27 cellular contexts compared by ENCODE assay signal in genomic region chr6:170456886-170457698, GRCh38.
DNase-seq lines count a peak whose midpoint lies in the region; ATAC-seq, FAIRE-seq and TF ChIP-seq lines count a peak whose summit lies in the region.
"Had no signal": no experiment of that assay in that cellular context is flagged by ENCODE, and none has a peak within 500 bp of the region (broad histone marks: within the 10 kb centered on the region; RNA-seq: fewer than 3 reads in every experiment).

No MANE protein-coding gene starts in this region.

- DNase-seq in HepG2 (ENCODE audit: low spot score) (no peak), right lobe of liver (no peak), cerebellar cortex (ENCODE audit: low spot score) (peak; percentile 57), right cardiac atrium (peak in 1 of 3 donors; percentile 75), SIG-M5 (lab: John Stamatoyannopoulos, UW) (no peak), AG08396 (ENCODE audit: low spot score) (no peak)
- DNase-seq: ACHN; activated CD4-positive, alpha-beta T cell treated with anti-CD3 and anti-CD28 coated beads for 36 hours; activated T-cell treated with anti-CD3 and anti-CD28 coated beads, Interleukin-2, amount 50 U/mL, for 48 hours; adrenal gland; DMS153; effector memory CD4-positive, alpha-beta T cell; erythroblast; H9; heart right ventricle; NCI-H1092 treated with DMSO at 0.1 percent for 48 hours; NCI-H1930; NCI-H2227 treated with DMSO at 0.1 percent for 48 hours; NCI-H82; psoas muscle; stomach; T-helper 2 cell; tibial artery had no signal

- H2AFZ ChIP-seq in HepG2 (ENCODE audit: low read length), result no peak overlapping the region

- CTCF ChIA-PET in HepG2 (lab: Yijun Ruan, JAX; ENCODE audit: low intra/inter-chr PET ratio, low total read pairs), result no interaction called here

- no peak overlapping the region for H3K27ac ChIP-seq in HepG2 (ENCODE audit: extremely low read length, insufficient read depth, low read length)
- H3K27ac ChIP-seq in right lobe of liver, result no peak overlapping the region
- H3K27ac ChIP-seq in right cardiac atrium (ENCODE audit: low read length), result no peak overlapping the region
- H3K27ac ChIP-seq: adrenal gland, coronary artery, heart right ventricle, psoas muscle, skin epidermis, stomach, tibial artery had no signal

- H3K4me1 ChIP-seq in HepG2 (ENCODE audit: insufficient read depth, low read length) (no peaks in the 10 kb centered on the region), right lobe of liver (no peaks in the 10 kb centered on the region), right cardiac atrium (ENCODE audit: control insufficient read depth, insufficient read depth, low read length) (peaks cover 2% of the 10 kb centered on the region)
- H3K4me1 ChIP-seq: adrenal gland, psoas muscle, tibial artery had no signal

- in situ Hi-C loops in HepG2 (cut with HindIII; ENCODE audit: extremely low pct_ligation_motif_present, low pct_unique_long_range_greater_than_20kb), result no loop called here

- no peak for TF ChIP-seq RAD21 in HepG2 (CRISPR knock-in tag; IDR thresholded peaks at IDR 0.05)

- BruUV-seq in HepG2 (replicated peaks; lab: Mats Ljungman, UMichigan), result no TSS peak

- H3K27me3 ChIP-seq in HepG2 (ENCODE audit: control insufficient read depth in 1 of 2, insufficient read depth in 2 of 2, low read length in 2 of 2) (peaks cover 11 to 51% of the 10 kb centered on the region in 2 experiments), right lobe of liver (no peaks in the 10 kb centered on the region), right cardiac atrium (ENCODE audit: control insufficient read depth, insufficient read depth) (no peaks in the 10 kb centered on the region)
- H3K27me3 ChIP-seq: adrenal gland, heart right ventricle had no signal

- ATAC-seq in HepG2 (0 out of 3 replicates have a peak, but pooled peaks have one; percentile 12), right lobe of liver (no peak), right cardiac atrium (peak; percentile 33 to 73), HG03139 (IDR thresholded peaks at IDR 0.05; ENCODE audit: unreplicated experiment) (no peak)
- ATAC-seq: activated CD4-positive, alpha-beta T cell treated with anti-CD3 and anti-CD28 coated beads for 36 hours; psoas muscle; SK-N-SH treated with all-trans-retinoic acid at 6 μM for 48 hours had no signal

- TF ChIP-seq POLR2A in HepG2 (IDR thresholded peaks at IDR 0.05; ENCODE audit: insufficient read depth in 1 of 2, low read depth in 2 of 2, low read length in 2 of 2) (no peak), right lobe of liver (IDR thresholded peaks at IDR 0.05) (no peak)

- no peaks in the 10 kb centered on the region for H3K36me3 ChIP-seq in HepG2 (replicated peaks in 1 of 2; ENCODE audit: control insufficient read depth in 1 of 2, insufficient read depth in 2 of 2, low read length in 2 of 2)
- H3K36me3 ChIP-seq in right lobe of liver, result no peaks in the 10 kb centered on the region
- H3K36me3 ChIP-seq: adrenal gland, heart right ventricle, stomach, tibial artery had no signal

- FAIRE-seq in HepG2 (lab: Jason Lieb, UNC), result no peak

- POLR2A ChIA-PET in HepG2 (lab: Yijun Ruan, JAX), result no interaction called here

- 9% methylated on average over 11 of the region's 11 CpGs for WGBS in HepG2 (ENCODE audit: low lambda C conversion rate)
- 43% methylated on average over 4 of the region's 11 CpGs for WGBS in right lobe of liver (ENCODE audit: insufficient coverage, low coverage, low lambda C conversion rate, missing lambda C conversion rate)
- WGBS in right cardiac atrium, result 64% methylated on average over 11 of the region's 11 CpGs

- H3K79me2 ChIP-seq in HepG2 (ENCODE audit: insufficient read depth, low read length), result no peaks in the 10 kb centered on the region

- no peak overlapping the region for H3K4me2 ChIP-seq in HepG2 (ENCODE audit: low read depth, low read length)

- no peak overlapping the region for H3K9ac ChIP-seq in HepG2 (ENCODE audit: insufficient read depth, low read depth, low read length)

- H3K4me3 ChIP-seq in HepG2 (replicated peaks in 1 of 3; ENCODE audit: insufficient read depth in 1 of 3, low read depth in 2 of 3, low read length in 3 of 3) (no peak overlapping the region), right lobe of liver (no peak overlapping the region), right cardiac atrium (ENCODE audit: low read length) (no peak overlapping the region)
- H3K4me3 ChIP-seq: adrenal gland, coronary artery, heart right ventricle, psoas muscle, skin epidermis, stomach, tibial artery had no signal

- H3K9me3 ChIP-seq in HepG2 (ENCODE audit: low read length) (no peaks in the 10 kb centered on the region), right lobe of liver (no peaks in the 10 kb centered on the region), right cardiac atrium (ENCODE audit: control insufficient read depth, low read length) (no peaks in the 10 kb centered on the region)
- H3K9me3 ChIP-seq: adrenal gland, heart right ventricle, psoas muscle, stomach, tibial artery had no signal

- TF ChIP-seq CTCF in HepG2 (CRISPR knock-in tag; IDR thresholded peaks at IDR 0.05), result no peak
- no peak for TF ChIP-seq CTCF in right lobe of liver (IDR thresholded peaks at IDR 0.05)

- TF ChIP-seq EP300 in HepG2 (IDR thresholded peaks at IDR 0.05; ENCODE audit: low read depth in 2 of 2, low read length in 2 of 2), result no peak
- no peak for TF ChIP-seq EP300 in HepG2 (CRISPR knock-in tag; IDR thresholded peaks at IDR 0.05; ENCODE audit: borderline replicate concordance)

- intact Hi-C loops in HepG2 (cut with micrococcal nuclease; ENCODE audit: unreplicated experiment) (no loop called here), right lobe of liver (cut with DNase I) (no loop called here), right cardiac atrium (cut with DNase I) (no loop called here)

- no peaks in the 10 kb centered on the region; the same call in 1 of the 2 replicates for H4K20me1 ChIP-seq in HepG2 (ENCODE audit: insufficient read depth, low read length)

TF ChIP-seq in HepG2, 621 proteins besides CTCF, POLR2A, EP300 and RAD21 (continues in another document):
- TF ChIP-seq ZNF274 (CRISPR knock-in tag; IDR thresholded peaks at IDR 0.05) (no peak), NRL (CRISPR knock-in tag; IDR thresholded peaks at IDR 0.05; ENCODE audit: borderline replicate concordance) (no peak), SOX13 (IDR thresholded peaks at IDR 0.05) (no peak), SOX13 (CRISPR knock-in tag; conservative IDR thresholded peaks at IDR 0.05 in 1 of 2, IDR thresholded peaks at IDR 0.05 in 1 of 2) (no peak), HNF1B (CRISPR knock-in tag; IDR thresholded peaks at IDR 0.05) (no peak), ATF4 (CRISPR knock-in tag; IDR thresholded peaks at IDR 0.05) (no peak), TFDP2 (CRISPR knock-in tag; IDR thresholded peaks at IDR 0.05) (no peak), ZNF775 (CRISPR knock-in tag; IDR thresholded peaks at IDR 0.05; ENCODE audit: borderline replicate concordance) (no peak), BHLHE40 (IDR thresholded peaks at IDR 0.05; ENCODE audit: low read length) (no peak), DNMT3B (CRISPR knock-in tag; conservative IDR thresholded peaks at IDR 0.05) (no peak), ZFP82 (CRISPR knock-in tag; IDR thresholded peaks at IDR 0.05; ENCODE audit: borderline replicate concordance) (no peak)

Comparison
In these comparisons a context has a peak if more than half of its experiments do, and no peak if none do; other contexts are left out.
1. ATAC-seq: peak in HepG2 (single experiment) and right cardiac atrium (2 of 2); none in right lobe of liver (0 of 4) and HG03139 (single experiment).